ENCODE assay signal across 8 cellular contexts in genomic region chr19:41945135-41945766, GRCh38.
DNase-seq lines count a peak whose midpoint lies in the region; ATAC-seq and TF ChIP-seq lines count a peak whose summit lies in the region.

No MANE protein-coding gene starts in this region.

- H3K4me2 ChIP-seq in BLaER1 (peak overlapping the region; percentile 39), MM.1S (ENCODE audit: low read depth, low read length) (peak overlapping the region; percentile 78)

- ATAC-seq in GM21423 (IDR thresholded peaks at IDR 0.05; ENCODE audit: unreplicated experiment) = peak; percentile 85

- no peaks in the 10 kb centered on the region for H4K20me1 ChIP-seq in BLaER1
- H4K20me1 ChIP-seq in MM.1S (ENCODE audit: insufficient read depth, low read length) = no peaks in the 10 kb centered on the region

- H3K9me3 ChIP-seq in BLaER1 (no peaks in the 10 kb centered on the region), MM.1S (replicated peaks; ENCODE audit: insufficient read depth, low read length) (no peaks in the 10 kb centered on the region)

- H3K9ac ChIP-seq in BLaER1 (no peak overlapping the region), MM.1S (ENCODE audit: low read length) (peak overlapping the region; percentile 59)

- peak overlapping the region; percentile 69 for H2AFZ ChIP-seq in MM.1S (ENCODE audit: low read length)

- H3K4me3 ChIP-seq in BLaER1 = no peak overlapping the region
- 0 out of 2 replicates have a peak overlapping the region, but pooled peaks have one; percentile 19 for H3K4me3 ChIP-seq in MM.1S (ENCODE audit: low read length)

- no peaks in the 10 kb centered on the region for H3K9me2 ChIP-seq in MM.1S (replicated peaks; ENCODE audit: insufficient read depth, low read length)

- H3K36me3 ChIP-seq in BLaER1 = no peaks in the 10 kb centered on the region
- no peaks in the 10 kb centered on the region for H3K36me3 ChIP-seq in MM.1S (replicated peaks; ENCODE audit: insufficient read depth, low read length)

- H3K27me3 ChIP-seq in BLaER1 = peaks cover 17% of the 10 kb centered on the region
- H3K27me3 ChIP-seq in MM.1S (replicated peaks; ENCODE audit: insufficient read depth, low read length) = peaks cover 4% of the 10 kb centered on the region; the same call in 1 of the 2 replicates

- H3K4me1 ChIP-seq in BLaER1 (peaks cover 25% of the 10 kb centered on the region), MM.1S (ENCODE audit: low read length) (peaks cover 20% of the 10 kb centered on the region)

- in situ Hi-C loops in KBM-7 (cut with MboI; ENCODE audit: low pct_unique_long_range_greater_than_20kb, low sequenced_read_pairs) = loop anchor here (10.0 kb wide), 1 partner anchor 70 kb away; the partner anchor contains the start of gene CD79A

- DNase-seq in MM.1S (peak; percentile 93), NCI-H524 (lab: John Stamatoyannopoulos, UW) (no peak), HuH-7.5 (ENCODE audit: low spot score) (no peak), KBM-7 (no peak)
- DNase-seq in activated effector memory CD4-positive, alpha-beta T cell treated with anti-CD3 and anti-CD28 coated beads, Interleukin-2, amount 50 U/mL, for 16 hours = peak; percentile 93
- DNase-seq in stimulated activated CD4-positive, alpha-beta T cell treated with anti-CD3 and anti-CD28 coated beads, TNF-alpha, amount 100 ng/mL, for 4 hours (ENCODE audit: low read depth in 3 of 3) = peak; percentile 54 to 82 (median 76)

- TF ChIP-seq CTCF in MM.1S (IDR thresholded peaks at IDR 0.05; ENCODE audit: low read length) = no peak

- no peaks in the 10 kb centered on the region for H3K79me2 ChIP-seq in MM.1S (ENCODE audit: low read length)

- peaks cover 4% of the 10 kb centered on the region; the same call in 1 of the 2 replicates for H3F3A ChIP-seq in MM.1S (ENCODE audit: insufficient read depth, low read length)

- H3K27ac ChIP-seq in BLaER1 (no peak overlapping the region), MM.1S (ENCODE audit: low read length) (peak overlapping the region; percentile 95)

Comparison
In these comparisons a context has a peak if more than half of its experiments do, and no peak if none do; other contexts are left out.
1. DNase-seq: peak in MM.1S (single experiment), activated effector memory CD4-positive, alpha-beta T cell treated with anti-CD3 and anti-CD28 coated beads, Interleukin-2, amount 50 U/mL, for 16 hours (single experiment) and stimulated activated CD4-positive, alpha-beta T cell treated with anti-CD3 and anti-CD28 coated beads, TNF-alpha, amount 100 ng/mL, for 4 hours (3 of 3); none in NCI-H524 (0 of 2), HuH-7.5 (single experiment) and KBM-7 (single experiment).